24 cellular contexts compared by ENCODE assay signal in genomic region chr6:14429396-14429795, GRCh38.
"Had no signal": no experiment of that assay in that cellular context is flagged by ENCODE, and none has a peak within 500 bp of the region (broad histone marks: within the 10 kb centered on the region; RNA-seq: fewer than 3 reads in every experiment).

No MANE protein-coding gene starts in this region.

- H3K4me3 ChIP-seq: dorsolateral prefrontal cortex, heart right ventricle, lung, pancreas, testis, upper lobe of left lung had no signal

- H3K27me3 Mint-ChIP-seq: activated naive CD8-positive, alpha-beta T cell had no signal

- H3K4me1 ChIP-seq: pancreas, testis, upper lobe of left lung had no signal

- H3K9me3 Mint-ChIP-seq: activated T-cell treated with anti-CD3 and anti-CD28 coated beads, Interleukin-2, amount 50 U/mL, for 4 hours; natural killer cell treated with Interleukin-12 subunit alpha and Interleukin-12 subunit beta and Interleukin-15 and Interleukin-18, amount 100 ng/mL, for 72 hours had no signal

- H3K36me3 ChIP-seq: heart right ventricle, pancreas, upper lobe of left lung had no signal

- H3K27ac ChIP-seq: dorsolateral prefrontal cortex, epithelial cell of prostate, heart right ventricle, pancreas, testis, upper lobe of left lung had no signal

- H3K27me3 ChIP-seq: heart right ventricle, pancreas, testis, upper lobe of left lung had no signal

- DNase-seq: activated CD4-positive, alpha-beta T cell treated with anti-CD3 and anti-CD28 coated beads for 4 hours; activated CD4-positive, alpha-beta T cell treated with anti-CD3 and anti-CD28 coated beads, Interleukin-2, amount 50 U/mL, for 48 hours; activated CD4-positive, CD25-positive, alpha-beta regulatory T cell; activated CD8-positive, alpha-beta memory T cell treated with anti-CD3 and anti-CD28 coated beads, Interleukin-2, amount 50 U/mL, for 48 hours; activated naive CD4-positive, alpha-beta T cell; activated T-cell treated with anti-CD3 and anti-CD28 coated beads, Interleukin-2, amount 50 U/mL, for 4 hours; central memory CD4-positive, alpha-beta T cell; dorsolateral prefrontal cortex; heart right ventricle; midbrain; pancreas; right cardiac atrium; stimulated activated naive CD4-positive, alpha-beta T cell; T-helper 9 cell; testis; upper lobe of left lung had no signal

- H3K27ac Mint-ChIP-seq: activated naive CD8-positive, alpha-beta T cell; activated T-helper 2 cell treated with anti-CD3 and anti-CD28 coated beads, Interferon-gamma antibody, Interleukin-2, Interleukin-4, amounts not matched to agents 10 μg/mL and 5 μg/mL and 100 μg/mL, durations not matched to agents 14 hours and 24 hours and 36 hours; natural killer cell treated with Interleukin-12 subunit alpha and Interleukin-12 subunit beta and Interleukin-15 and Interleukin-18, amount 100 ng/mL, for 72 hours had no signal

- H3K4me3 Mint-ChIP-seq: activated naive CD8-positive, alpha-beta T cell; activated T-cell treated with anti-CD3 and anti-CD28 coated beads, Interleukin-2, amount 50 U/mL, for 4 hours; natural killer cell treated with Interleukin-12 subunit alpha and Interleukin-12 subunit beta and Interleukin-15 and Interleukin-18, amount 100 ng/mL, for 72 hours had no signal

- ATAC-seq: activated T-cell treated with anti-CD3 and anti-CD28 coated beads, Interleukin-2, amount 50 U/mL, for 4 hours; heart right ventricle; left lobe of liver; natural killer cell treated with Interleukin-12 subunit alpha and Interleukin-12 subunit beta and Interleukin-15 and Interleukin-18, amount 100 ng/mL, for 72 hours; pancreas; right cardiac atrium had no signal

- FAIRE-seq: astrocyte, colon, pancreas had no signal

- H3K9me3 ChIP-seq: heart right ventricle, pancreas, testis, upper lobe of left lung had no signal

- H3K36me3 Mint-ChIP-seq: activated naive CD8-positive, alpha-beta T cell; natural killer cell treated with Interleukin-12 subunit alpha and Interleukin-12 subunit beta and Interleukin-15 and Interleukin-18, amount 100 ng/mL, for 72 hours had no signal
